8 cellular contexts compared by ENCODE assay signal in genomic region chr18:79963658-79964329, GRCh38. TPM values are rescaled to one million over a fixed set of nuclear protein-coding genes. Genes with fewer than 3 reads are reported as not detected.
DNase-seq lines count a peak whose midpoint lies in the region; ATAC-seq and TF ChIP-seq lines count a peak whose summit lies in the region.

No MANE protein-coding gene starts in this region.

- BruUV-seq in mammary epithelial cell (replicated peaks; lab: Mats Ljungman, UMichigan): no TSS peak

- H4K20me1 ChIP-seq in mammary epithelial cell (ENCODE audit: insufficient read depth, low read length): no peaks in the 10 kb centered on the region

- no peak for TF ChIP-seq POLR2A in uterus (IDR thresholded peaks at IDR 0.05)

- no peaks in the 10 kb centered on the region for H3K9me3 ChIP-seq in cardiac muscle cell (ENCODE audit: low read depth)
- no peaks in the 10 kb centered on the region for H3K9me3 ChIP-seq in mammary epithelial cell (replicated peaks; ENCODE audit: insufficient read depth, low read length)
- no peaks in the 10 kb centered on the region for H3K9me3 ChIP-seq in mucosa of descending colon
- no peaks in the 10 kb centered on the region for H3K9me3 ChIP-seq in uterus

- H3K4me3 ChIP-seq in cardiac muscle cell: peak overlapping the region; percentile 37
- peak overlapping the region; percentile 65 to 82 (median 72) for H3K4me3 ChIP-seq in mammary epithelial cell (replicated peaks in 1 of 3; ENCODE audit: insufficient read depth in 1 of 3, low read depth in 2 of 3, low read length in 3 of 3)
- H3K4me3 ChIP-seq in mucosa of descending colon: no peak overlapping the region
- peak overlapping the region; percentile 49 to 67 for H3K4me3 ChIP-seq in uterus

- no peaks in the 10 kb centered on the region for H3K36me3 ChIP-seq in cardiac muscle cell
- H3K36me3 ChIP-seq in mammary epithelial cell (ENCODE audit: insufficient read depth, low read length): peaks cover 8% of the 10 kb centered on the region
- H3K36me3 ChIP-seq in mucosa of descending colon (ENCODE audit: low read depth): no peaks in the 10 kb centered on the region
- no peaks in the 10 kb centered on the region for H3K36me3 ChIP-seq in uterus

- WGBS in mammary epithelial cell (ENCODE audit: low coverage, missing lambda C conversion rate): 91% methylated on average over 22 of the region's 30 CpGs

- H2AFZ ChIP-seq in mammary epithelial cell (ENCODE audit: low read depth, low read length): peak overlapping the region; percentile 71

- H3K4me1 ChIP-seq in cardiac muscle cell (ENCODE audit: low read depth) (no peaks in the 10 kb centered on the region), mammary epithelial cell (ENCODE audit: insufficient read depth, low read length) (peaks cover 56% of the 10 kb centered on the region), mucosa of descending colon (ENCODE audit: low read depth) (peaks cover 51% of the 10 kb centered on the region), uterus (peaks cover 0 to 3% of the 10 kb centered on the region in 2 donors)

- TF ChIP-seq CTCF in cardiac muscle cell (IDR thresholded peaks at IDR 0.05; ENCODE audit: low read depth, low read length): no peak
- TF ChIP-seq CTCF in mammary epithelial cell (conservative IDR thresholded peaks at IDR 0.05 in 1 of 2, IDR thresholded peaks at IDR 0.05 in 1 of 2; ENCODE audit: extremely low read depth in 1 of 2, insufficient read depth in 1 of 2, low read depth in 1 of 2, low read length in 2 of 2): no peak
- no peak for TF ChIP-seq CTCF in mucosa of descending colon (IDR thresholded peaks at IDR 0.05)
- TF ChIP-seq CTCF in uterus (IDR thresholded peaks at IDR 0.05): no peak

- in situ Hi-C loops in mammary epithelial cell (cut with MboI; ENCODE audit: low sequenced_read_pairs in 2 of 2): no loop called here

- intact Hi-C loops in left ventricle myocardium superior (cut with micrococcal nuclease): no loop called here
- intact Hi-C loops in mammary epithelial cell (cut with micrococcal nuclease): loop anchor here (2.0 to 5.0 kb wide), 4 partner anchors 23 to 976 kb away; no protein-coding TSS in a partner anchor
- intact Hi-C loops in mucosa of descending colon (cut with DNase I, micrococcal nuclease): no loop called here
- intact Hi-C loops in uterus (cut with DNase I; ENCODE audit: low total_unique reads): no loop called here

- H3K79me2 ChIP-seq in mammary epithelial cell (ENCODE audit: insufficient read depth, low read length): peaks cover 34% of the 10 kb centered on the region

- H3K27me3 ChIP-seq in cardiac muscle cell: peaks cover 10% of the 10 kb centered on the region
- H3K27me3 ChIP-seq in mammary epithelial cell (ENCODE audit: insufficient read depth, low read length): no peaks in the 10 kb centered on the region
- peaks cover 0 to 3% of the 10 kb centered on the region in 2 donors for H3K27me3 ChIP-seq in uterus

- ATAC-seq in left ventricle myocardium superior (no peak), mucosa of descending colon (no peak), GM21723 (IDR thresholded peaks at IDR 0.05; ENCODE audit: unreplicated experiment) (no peak)

- peak overlapping the region; percentile 67 for H3K9ac ChIP-seq in mammary epithelial cell (ENCODE audit: insufficient read depth, low read length)

- peak overlapping the region; percentile 95 for H3K4me2 ChIP-seq in mammary epithelial cell (ENCODE audit: insufficient read depth, low read depth, low read length)

- dilution Hi-C loops in mammary epithelial cell (cut with HindIII; ENCODE audit: low sequenced_read_pairs): no loop called here

- H3K27ac ChIP-seq in cardiac muscle cell: no peak overlapping the region
- H3K27ac ChIP-seq in mammary epithelial cell (ENCODE audit: insufficient read depth, low read depth, low read length): no peak overlapping the region
- peak overlapping the region in 1 of 2 donors; percentile 84 for H3K27ac ChIP-seq in uterus

- CTCF ChIA-PET in mammary epithelial cell (lab: Charles Lee; ENCODE audit: low non-redundant PET): no interaction called here

- DNase-seq in cardiac muscle cell (ENCODE audit: low read depth in 1 of 2, low spot score in 1 of 2) (no peak), left ventricle myocardium superior (no peak), mammary epithelial cell (no peak), mucosa of descending colon (peak; percentile 19 to 62 (median 60)), uterus (no peak), DMS79 treated with DMSO at 0.1 percent for 48 hours (lab: John Stamatoyannopoulos, UW) (no peak), KG1 (lab: John Stamatoyannopoulos, UW) (no peak)

RNA-seq across cellular contexts. Expression of gene HSBP1L1, which starts 0.6 kb away (rescaled TPM):
- total RNA-seq in cardiac muscle cell: 2.5 and 6.3 TPM in 2 replicates
- 4.0 and 4.4 TPM in 2 replicates for polyA plus RNA-seq in cardiac muscle cell
- total RNA-seq in left ventricle myocardium superior: 14.5 TPM
- 10 to 100 TPM; 14.2 to 33.8 TPM for total RNA-seq in mammary epithelial cell
- polyA plus RNA-seq in mammary epithelial cell: 21.0 TPM
- 22.9 TPM for polyA minus RNA-seq in mammary epithelial cell
- 10 to 100 TPM; 33.8 to 73.7 (median 68.4) TPM for total RNA-seq in mucosa of descending colon
- total RNA-seq in uterus: 10 to 100 TPM in 2 of 4 donors, 1 to 10 TPM in 2; 6.6 to 21.3 (median 15.0) TPM

RNA-seq across cellular contexts. Expression of gene SLC66A2, which starts 12.3 kb away (rescaled TPM):
- total RNA-seq in cardiac muscle cell: 28.6 and 43.9 TPM in 2 replicates
- 36.4 and 39.8 TPM in 2 replicates for polyA plus RNA-seq in cardiac muscle cell
- 28.9 TPM for total RNA-seq in left ventricle myocardium superior
- 10 to 100 TPM; 40.0 to 42.7 TPM for total RNA-seq in mammary epithelial cell
- polyA plus RNA-seq in mammary epithelial cell: 28.8 TPM
- polyA minus RNA-seq in mammary epithelial cell: 40.9 TPM
- 10 to 100 TPM; 54.5 to 90.1 (median 68.6) TPM for total RNA-seq in mucosa of descending colon
- total RNA-seq in uterus: 10 to 100 TPM; 20.3 to 42.5 (median 32.5) TPM

RNA-seq across cellular contexts. Expression of gene TXNL4A, which starts 24.6 kb away (rescaled TPM):
- total RNA-seq in cardiac muscle cell: 32.2 and 51.9 TPM in 2 replicates
- polyA plus RNA-seq in cardiac muscle cell: 287 and 318 TPM in 2 replicates
- 91.0 TPM for total RNA-seq in left ventricle myocardium superior
- total RNA-seq in mammary epithelial cell: 100 to 1,000 TPM in 1 of 2 donors, 10 to 100 TPM in 1; 32.8 to 100 TPM
- polyA plus RNA-seq in mammary epithelial cell: 102 TPM
- 27.5 TPM for polyA minus RNA-seq in mammary epithelial cell
- 10 to 100 TPM; 64.1 to 83.4 (median 76.7) TPM for total RNA-seq in mucosa of descending colon
- total RNA-seq in uterus: 10 to 100 TPM in 3 of 4 donors, 1 to 10 TPM in 1; 7.4 to 80.7 (median 34.4) TPM

Comparison
In these comparisons a context has a peak if more than half of its experiments do, and no peak if none do; other contexts are left out.
1. DNase-seq: peak in mucosa of descending colon (3 of 3); none in cardiac muscle cell (0 of 2), left ventricle myocardium superior (single experiment), mammary epithelial cell (single experiment), uterus (0 of 2), DMS79 treated with DMSO at 0.1 percent for 48 hours (single experiment) and KG1 (single experiment).